In the genomic region with DNA sequence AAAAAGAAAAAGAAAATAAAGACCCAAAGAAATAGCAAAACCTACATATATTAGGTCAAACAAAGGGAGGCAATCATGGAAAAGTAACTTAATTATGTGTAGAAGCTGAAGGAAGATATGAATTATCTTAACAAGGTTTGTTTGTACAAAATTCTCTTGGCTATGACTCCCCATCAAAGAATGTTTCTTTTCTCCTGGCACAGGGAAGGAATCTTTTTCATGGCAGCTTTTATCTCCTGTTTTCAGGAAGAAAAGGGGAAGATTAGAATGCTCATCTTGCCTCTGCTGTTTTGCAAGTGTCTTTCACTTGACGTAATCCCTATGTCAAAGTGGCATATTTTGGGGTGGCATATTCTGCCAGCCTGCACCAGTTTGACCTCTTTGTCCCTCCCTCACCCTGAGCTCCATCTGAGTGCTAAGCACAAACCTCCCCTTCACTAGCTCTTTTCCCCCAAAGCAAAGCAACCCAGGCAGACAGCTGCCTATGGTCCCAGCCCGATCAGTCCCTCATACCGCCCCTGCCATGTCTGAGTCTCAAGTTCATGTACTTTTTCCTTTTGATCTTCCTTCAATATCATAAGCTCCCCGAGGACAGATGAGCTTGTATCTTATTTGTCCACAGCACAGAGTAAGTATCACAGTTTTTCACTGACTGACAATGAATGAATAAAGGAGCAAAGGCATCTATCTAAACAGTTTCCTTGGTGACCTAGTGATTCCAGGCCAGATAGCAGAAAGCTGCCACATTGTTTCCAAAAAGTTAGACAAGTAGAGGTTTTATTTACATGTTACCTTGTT, we compare ENCODE assay signal across 22 cellular contexts.
DNase-seq lines count a peak whose midpoint lies in the region; ATAC-seq and TF ChIP-seq lines count a peak whose summit lies in the region.
"Had no signal": no experiment of that assay in that cellular context is flagged by ENCODE, and none has a peak within 500 bp of the region (broad histone marks: within the 10 kb centered on the region; RNA-seq: fewer than 3 reads in every experiment).

No MANE protein-coding gene starts in this region.

- H3K27ac Mint-ChIP-seq in nephron progenitor cell: peak overlapping the region; percentile 25
- H3K27ac Mint-ChIP-seq: activated CD4-positive, alpha-beta memory T cell treated with anti-CD3 and anti-CD28 coated beads for 36 hours; activated T-cell treated with anti-CD3 and anti-CD28 coated beads, Interleukin-2, amount 50 U/mL, for 24 hours; memory B cell had no signal

- H4K20me1 ChIP-seq in BLaER1 treated with 17β-estradiol and CSF1 and Interleukin-3, amounts not matched to agents 10 nM and 100 nM: no peaks in the 10 kb centered on the region
- H4K20me1 ChIP-seq in mammary epithelial cell (ENCODE audit: insufficient read depth, low read length): no peaks in the 10 kb centered on the region

- ATAC-seq in GM19328 (IDR thresholded peaks at IDR 0.05; ENCODE audit: unreplicated experiment) (no peak), GM21737 (IDR thresholded peaks at IDR 0.05; ENCODE audit: unreplicated experiment) (no peak)
- ATAC-seq: gastrocnemius medialis, psoas muscle had no signal

- H3K9ac ChIP-seq in BLaER1 treated with 17β-estradiol and CSF1 and Interleukin-3, amounts not matched to agents 10 nM and 100 nM: peak overlapping the region in 5 of 11 experiments; percentile 12 to 50 (median 21); a peak in 1 of 22 replicates
- no peak overlapping the region for H3K9ac ChIP-seq in mammary epithelial cell (ENCODE audit: insufficient read depth, low read length)

- H3K4me1 ChIP-seq in BLaER1 treated with 17β-estradiol and CSF1 and Interleukin-3, amounts not matched to agents 10 nM and 100 nM: peaks cover 49 to 54% (median 51%) of the 10 kb centered on the region in 10 experiments
- H3K4me1 ChIP-seq in mammary epithelial cell (ENCODE audit: insufficient read depth, low read length): peaks cover 5% of the 10 kb centered on the region
- H3K4me1 ChIP-seq: psoas muscle had no signal

- DNase-seq in NCI-H226: peak; percentile 75
- DNase-seq in mammary epithelial cell: no peak
- DNase-seq in nephron progenitor cell: no peak
- DNase-seq in head of caudate nucleus: no peak
- no peak for DNase-seq in RKO (ENCODE audit: low spot score)
- DNase-seq: activated CD4-positive, alpha-beta memory T cell treated with anti-CD3 and anti-CD28 coated beads for 36 hours; activated naive CD4-positive, alpha-beta T cell treated with Interleukin-2 at 50 U/mL for 16 hours; activated T-cell treated with anti-CD3 and anti-CD28 coated beads, Interleukin-2, amount 50 U/mL, for 24 hours; gastrocnemius medialis; NCI-H1105 treated with DMSO at 0.1 percent for 48 hours; NCI-H2107; NCI-H526 treated with DMSO at 0.1 percent for 48 hours; psoas muscle; SHP77 treated with DMSO at 0.1 percent for 48 hours; small intestine; stimulated activated CD4-positive, alpha-beta T cell treated with anti-CD3 and anti-CD28 coated beads, Interleukin-4, amount 100 ng/mL, for 4 hours; WERI-Rb-1 had no signal

- H3K4me2 ChIP-seq in BLaER1 treated with 17β-estradiol and CSF1 and Interleukin-3, amounts not matched to agents 10 nM and 100 nM: peak overlapping the region; percentile 56 to 98 (median 92)
- H3K4me2 ChIP-seq in mammary epithelial cell (ENCODE audit: insufficient read depth, low read depth, low read length): no peak overlapping the region

- CTCF ChIA-PET in mammary epithelial cell (lab: Charles Lee; ENCODE audit: low non-redundant PET): no interaction called here

- dilution Hi-C loops in mammary epithelial cell (cut with HindIII; ENCODE audit: low sequenced_read_pairs): no loop called here

- WGBS in mammary epithelial cell (ENCODE audit: low coverage, missing lambda C conversion rate): 62% methylated on average over 4 of the region's 4 CpGs

- no peaks in the 10 kb centered on the region for H3K9me3 Mint-ChIP-seq in nephron progenitor cell
- H3K9me3 Mint-ChIP-seq: activated CD4-positive, alpha-beta memory T cell treated with anti-CD3 and anti-CD28 coated beads for 36 hours; activated T-cell treated with anti-CD3 and anti-CD28 coated beads, Interleukin-2, amount 50 U/mL, for 24 hours; memory B cell had no signal

- TF ChIP-seq CTCF in mammary epithelial cell (conservative IDR thresholded peaks at IDR 0.05 in 1 of 2, IDR thresholded peaks at IDR 0.05 in 1 of 2; ENCODE audit: extremely low read depth in 1 of 2, insufficient read depth in 1 of 2, low read depth in 1 of 2, low read length in 2 of 2): no peak
- no peak for TF ChIP-seq CTCF in nephron progenitor cell (IDR thresholded peaks at IDR 0.05)

- no peaks in the 10 kb centered on the region for H3K79me2 ChIP-seq in mammary epithelial cell (ENCODE audit: insufficient read depth, low read length)

- H3K27me3 ChIP-seq in BLaER1 treated with 17β-estradiol and CSF1 and Interleukin-3, amounts not matched to agents 10 nM and 100 nM: no peaks in the 10 kb centered on the region
- no peaks in the 10 kb centered on the region for H3K27me3 ChIP-seq in mammary epithelial cell (ENCODE audit: insufficient read depth, low read length)
- H3K27me3 ChIP-seq: vagina had no signal

- BruUV-seq in mammary epithelial cell (replicated peaks; lab: Mats Ljungman, UMichigan): no TSS peak

- in situ Hi-C loops in mammary epithelial cell (cut with MboI; ENCODE audit: low sequenced_read_pairs in 2 of 2): no loop called here

- H3K9me3 ChIP-seq in BLaER1 treated with 17β-estradiol and CSF1 and Interleukin-3, amounts not matched to agents 10 nM and 100 nM (replicated peaks in 1 of 11): peaks cover 0 to 34% (median 17%) of the 10 kb centered on the region in 11 experiments; a peak in 16 of 22 replicates
- no peaks in the 10 kb centered on the region for H3K9me3 ChIP-seq in mammary epithelial cell (replicated peaks; ENCODE audit: insufficient read depth, low read length)
- H3K9me3 ChIP-seq: gastrocnemius medialis, psoas muscle, vagina had no signal

- H3K36me3 ChIP-seq in BLaER1 treated with 17β-estradiol and CSF1 and Interleukin-3, amounts not matched to agents 10 nM and 100 nM: no peaks in the 10 kb centered on the region
- H3K36me3 ChIP-seq in mammary epithelial cell (ENCODE audit: insufficient read depth, low read length): no peaks in the 10 kb centered on the region
- H3K36me3 ChIP-seq: gastrocnemius medialis, vagina, WERI-Rb-1 had no signal

- peak overlapping the region; percentile 38 for H2AFZ ChIP-seq in mammary epithelial cell (ENCODE audit: low read depth, low read length)

- H3K4me3 ChIP-seq in BLaER1 treated with 17β-estradiol and CSF1 and Interleukin-3, amounts not matched to agents 10 nM and 100 nM: no peak overlapping the region
- no peak overlapping the region for H3K4me3 ChIP-seq in mammary epithelial cell (replicated peaks in 1 of 3; ENCODE audit: insufficient read depth in 1 of 3, low read depth in 2 of 3, low read length in 3 of 3)
- H3K4me3 ChIP-seq: gastrocnemius medialis, psoas muscle, vagina had no signal

- H3K27me3 Mint-ChIP-seq in nephron progenitor cell (ENCODE audit: low read depth, poor library complexity): peaks cover 3% of the 10 kb centered on the region
- H3K27me3 Mint-ChIP-seq: activated CD4-positive, alpha-beta memory T cell treated with anti-CD3 and anti-CD28 coated beads for 36 hours; activated T-cell treated with anti-CD3 and anti-CD28 coated beads, Interleukin-2, amount 50 U/mL, for 24 hours; memory B cell had no signal

- H3K4me1 Mint-ChIP-seq in nephron progenitor cell: peaks cover 49% of the 10 kb centered on the region

- intact Hi-C loops in mammary epithelial cell (cut with micrococcal nuclease) (no loop called here), head of caudate nucleus (cut with DNase I) (no loop called here)

- no peak overlapping the region for H3K4me3 Mint-ChIP-seq in nephron progenitor cell
- H3K4me3 Mint-ChIP-seq: activated CD4-positive, alpha-beta memory T cell treated with anti-CD3 and anti-CD28 coated beads for 36 hours; activated T-cell treated with anti-CD3 and anti-CD28 coated beads, Interleukin-2, amount 50 U/mL, for 24 hours; memory B cell had no signal

- peak overlapping the region in 8 of 11 experiments; percentile 6 to 53 (median 34); a peak in 10 of 22 replicates for H3K27ac ChIP-seq in BLaER1 treated with 17β-estradiol and CSF1 and Interleukin-3, amounts not matched to agents 10 nM and 100 nM
- no peak overlapping the region for H3K27ac ChIP-seq in mammary epithelial cell (ENCODE audit: insufficient read depth, low read depth, low read length)
- H3K27ac ChIP-seq: gastrocnemius medialis, psoas muscle, vagina, WERI-Rb-1 had no signal

- no peaks in the 10 kb centered on the region for H3K36me3 Mint-ChIP-seq in nephron progenitor cell (ENCODE audit: low read depth)
- H3K36me3 Mint-ChIP-seq: activated CD4-positive, alpha-beta memory T cell treated with anti-CD3 and anti-CD28 coated beads for 36 hours; memory B cell had no signal
